Comparison of ENCODE assay signal across 29 cellular contexts in genomic region chr5:5198111-5198510, GRCh38. TPM values are rescaled to one million over a fixed set of nuclear protein-coding genes. Genes with fewer than 3 reads are reported as not detected.
"Had no signal": no experiment of that assay in that cellular context is flagged by ENCODE, and none has a peak within 500 bp of the region (broad histone marks: within the 10 kb centered on the region; RNA-seq: fewer than 3 reads in every experiment).

No MANE protein-coding gene starts in this region.

- DNase-seq: activated CD4-positive, alpha-beta T cell treated with anti-CD3 and anti-CD28 coated beads for 4 hours; activated CD4-positive, alpha-beta T cell treated with anti-CD3 and anti-CD28 coated beads, Interleukin-2, amount 50 U/mL, for 4 hours; activated CD8-positive, alpha-beta memory T cell treated with anti-CD3 and anti-CD28 coated beads for 24 hours; activated effector memory CD4-positive, alpha-beta T cell treated with Interleukin-2 at 50 U/mL for 16 hours; activated naive CD4-positive, alpha-beta T cell treated with Interleukin-2 at 50 U/mL for 16 hours; activated naive CD8-positive, alpha-beta T cell treated with anti-CD3 and anti-CD28 coated beads for 36 hours; adrenal gland; central memory CD4-positive, alpha-beta T cell; effector CD4-positive, alpha-beta T cell; esophagus squamous epithelium; hippocampal formation; lower lobe of right lung; mesenchymal stem cell; naive thymus-derived CD8-positive, alpha-beta T cell; nucleus accumbens; pancreas; retina; stimulated activated CD4-positive, alpha-beta T cell treated with anti-CD3 and anti-CD28 coated beads, Interleukin-12 subunit alpha, Interleukin-12 subunit beta, amount 100 ng/mL, for 4 hours; stimulated activated CD4-positive, alpha-beta T cell treated with anti-CD3 and anti-CD28 coated beads, Interleukin-4, amount 100 ng/mL, for 1 hour; uterus had no signal

- H3K36me3 ChIP-seq: adrenal gland, ascending aorta, breast epithelium, esophagus squamous epithelium, gastroesophageal sphincter, lower lobe of right lung, pancreas, prostate gland, thoracic aorta, uterus had no signal

- H3K27me3 ChIP-seq: adrenal gland, ascending aorta, breast epithelium, gastroesophageal sphincter, pancreas, uterus had no signal

- H3K27ac ChIP-seq: adrenal gland, ascending aorta, breast epithelium, epithelial cell of prostate, esophagus squamous epithelium, gastroesophageal sphincter, lower lobe of right lung, pancreas, prostate gland, skin epidermis, thoracic aorta, uterus, VCaP had no signal

- H3K4me1 ChIP-seq: adrenal gland, ascending aorta, breast epithelium, esophagus squamous epithelium, gastroesophageal sphincter, lower lobe of right lung, pancreas, prostate gland, uterus had no signal

- H3K4me3 ChIP-seq: adrenal gland, ascending aorta, breast epithelium, esophagus squamous epithelium, gastroesophageal sphincter, lower lobe of right lung, pancreas, prostate gland, skin epidermis, thoracic aorta, uterus had no signal

- H3K9me3 ChIP-seq: adrenal gland, ascending aorta, breast epithelium, esophagus squamous epithelium, gastroesophageal sphincter, lower lobe of right lung, pancreas, prostate gland, thoracic aorta, uterus had no signal

RNA-seq across cellular contexts. Expression of gene ADAMTS16, which starts 58.0 kb away (rescaled TPM):
- total RNA-seq: activated naive CD8-positive, alpha-beta T cell treated with anti-CD3 and anti-CD28 coated beads for 36 hours; naive thymus-derived CD8-positive, alpha-beta T cell; T-helper 1 cell treated with Interleukin-12 subunit alpha and Interleukin-12 subunit beta and Interleukin-4 antibody, amounts not matched to agents 30 ng/mL and 1 ng/mL, for 36 hours; thoracic aorta had no signal
- polyA plus RNA-seq: naive thymus-derived CD8-positive, alpha-beta T cell had no signal
